Comparison of ENCODE assay signal across 6 cellular contexts in the genomic region with DNA sequence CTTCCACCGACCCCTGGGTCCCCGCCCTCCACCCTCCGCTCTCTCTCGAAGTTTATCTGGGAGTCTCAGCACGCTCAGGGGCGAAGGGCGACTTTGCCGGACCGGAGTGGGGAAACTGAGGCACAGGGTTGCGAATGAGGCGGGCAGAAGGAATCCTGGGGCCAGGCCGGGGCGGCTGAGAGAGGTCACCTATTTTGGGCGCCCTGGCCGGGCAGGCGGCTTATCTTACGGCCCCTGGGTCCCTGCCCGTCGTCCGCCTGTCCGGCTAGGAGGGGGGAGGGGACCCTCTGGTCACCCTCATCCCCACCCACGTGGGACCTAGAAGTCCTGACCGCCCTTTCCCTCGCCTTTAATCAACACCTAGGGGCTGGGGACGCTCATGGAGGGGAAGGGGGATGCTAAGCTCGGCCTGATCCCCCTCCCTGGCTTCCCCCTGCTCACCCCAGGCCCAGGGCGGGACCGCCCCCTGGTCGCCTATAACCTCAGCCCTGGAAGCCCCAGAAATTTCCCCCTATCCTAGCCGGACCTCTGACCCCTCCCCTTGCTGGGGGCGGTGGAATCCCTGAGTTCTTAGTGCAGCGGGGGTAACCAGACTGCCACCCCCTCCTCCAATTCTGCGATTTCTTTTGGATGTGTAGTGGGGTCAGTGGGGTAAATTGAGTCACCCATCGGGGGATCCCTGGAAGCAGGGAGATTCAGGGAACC. TPM values are rescaled to one million over a fixed set of nuclear protein-coding genes. Genes with fewer than 3 reads are reported as not detected.
DNase-seq lines count a peak whose midpoint lies in the region; ATAC-seq, FAIRE-seq and TF ChIP-seq lines count a peak whose summit lies in the region.

No MANE protein-coding gene starts in this region.

- H3K27me3 ChIP-seq in BLaER1 treated with 17β-estradiol and CSF1 and Interleukin-3, amounts not matched to agents 10 nM and 100 nM, result no peaks in the 10 kb centered on the region
- H3K27me3 ChIP-seq in OCI-LY1 (ENCODE audit: insufficient read depth, low read length), result no peaks in the 10 kb centered on the region
- H3K27me3 ChIP-seq in small intestine (ENCODE audit: control insufficient read depth in 2 of 2, insufficient read depth in 2 of 2, low read length in 2 of 2), result no peaks in the 10 kb centered on the region

- DNase-seq in erythroblast (lab: John Stamatoyannopoulos, UW) (peak; percentile 59 to 61), small intestine (peak; percentile 25), AG20443 (ENCODE audit: low spot score) (no peak)

- peaks cover 0 to 49% (median 5%) of the 10 kb centered on the region in 11 experiments; a peak in 9 of 22 replicates for H4K20me1 ChIP-seq in BLaER1 treated with 17β-estradiol and CSF1 and Interleukin-3, amounts not matched to agents 10 nM and 100 nM
- no peaks in the 10 kb centered on the region for H4K20me1 ChIP-seq in OCI-LY1 (ENCODE audit: insufficient read depth, low read length)

- H3K9ac ChIP-seq in BLaER1 treated with 17β-estradiol and CSF1 and Interleukin-3, amounts not matched to agents 10 nM and 100 nM, result peak overlapping the region; percentile 69 to 89 (median 84)
- peak overlapping the region; percentile 81 for H3K9ac ChIP-seq in OCI-LY1 (ENCODE audit: low read length)

- no peaks in the 10 kb centered on the region for H3K79me2 ChIP-seq in OCI-LY1 (ENCODE audit: insufficient read depth, low read length)

- H3K36me3 ChIP-seq in BLaER1 treated with 17β-estradiol and CSF1 and Interleukin-3, amounts not matched to agents 10 nM and 100 nM, result peaks cover 20 to 34% (median 27%) of the 10 kb centered on the region in 11 experiments
- peaks cover 26% of the 10 kb centered on the region; the same call in 1 of the 2 replicates for H3K36me3 ChIP-seq in OCI-LY1 (ENCODE audit: insufficient read depth, low read length)
- H3K36me3 ChIP-seq in small intestine (ENCODE audit: control insufficient read depth in 2 of 2, insufficient read depth in 2 of 2, low read length in 2 of 2), result peaks cover 0 to 2% of the 10 kb centered on the region in 2 donors

- H2AFZ ChIP-seq in OCI-LY1 (ENCODE audit: low read length), result no peak overlapping the region

- peak overlapping the region; percentile 72 to 98 (median 85) for H3K4me3 ChIP-seq in BLaER1 treated with 17β-estradiol and CSF1 and Interleukin-3, amounts not matched to agents 10 nM and 100 nM
- H3K4me3 ChIP-seq in OCI-LY1 (ENCODE audit: low read depth, low read length, poor library complexity, severe bottlenecking) (peak overlapping the region; percentile 89), small intestine (ENCODE audit: low read depth in 1 of 2, low read length in 2 of 2) (peak overlapping the region; percentile 65 to 78)

- H3F3A ChIP-seq in OCI-LY1 (ENCODE audit: insufficient read depth, low read length), result peaks cover 7% of the 10 kb centered on the region; the same call in 1 of the 2 replicates

- peak overlapping the region; percentile 91 to 100 (median 99) for H3K4me2 ChIP-seq in BLaER1 treated with 17β-estradiol and CSF1 and Interleukin-3, amounts not matched to agents 10 nM and 100 nM
- H3K4me2 ChIP-seq in OCI-LY1 (ENCODE audit: low read length), result peak overlapping the region; percentile 96

- no peaks in the 10 kb centered on the region for H3K9me3 ChIP-seq in BLaER1 treated with 17β-estradiol and CSF1 and Interleukin-3, amounts not matched to agents 10 nM and 100 nM (replicated peaks in 1 of 11)
- H3K9me3 ChIP-seq in OCI-LY1 (ENCODE audit: low read length) (no peaks in the 10 kb centered on the region), small intestine (ENCODE audit: control insufficient read depth, low read depth) (no peaks in the 10 kb centered on the region)

- H3K9me2 ChIP-seq in OCI-LY1 (ENCODE audit: low read depth, low read length), result no peaks in the 10 kb centered on the region

- TF ChIP-seq POLR2A in erythroblast (IDR thresholded peaks at IDR 0.05; ENCODE audit: low read length), result no peak

- no peak for TF ChIP-seq CTCF in OCI-LY1 (IDR thresholded peaks at IDR 0.05; ENCODE audit: low read length)

- 0 to 1% (median 0%) methylated on average over 30 to 34 of the region's 34 CpGs for WGBS in small intestine, 3 donors

- H3K27ac ChIP-seq in BLaER1 treated with 17β-estradiol and CSF1 and Interleukin-3, amounts not matched to agents 10 nM and 100 nM, result peak overlapping the region; percentile 56 to 82 (median 70)
- H3K27ac ChIP-seq in OCI-LY1 (ENCODE audit: low read depth, low read length, poor library complexity, severe bottlenecking) (peak overlapping the region; percentile 85), small intestine (ENCODE audit: low read depth in 1 of 2, low read length in 1 of 2) (peak overlapping the region; percentile 42 to 82)

- H3K4me1 ChIP-seq in BLaER1 treated with 17β-estradiol and CSF1 and Interleukin-3, amounts not matched to agents 10 nM and 100 nM, result peaks cover 36 to 53% (median 45%) of the 10 kb centered on the region in 10 experiments
- H3K4me1 ChIP-seq in OCI-LY1 (ENCODE audit: insufficient read depth, low read length, severe bottlenecking) (peaks cover 47% of the 10 kb centered on the region), small intestine (ENCODE audit: control insufficient read depth in 2 of 2, insufficient read depth in 1 of 2, low read depth in 1 of 2, low read length in 1 of 2) (peaks cover 0 to 1% of the 10 kb centered on the region in 2 donors)

- ATAC-seq in HG03039 (IDR thresholded peaks at IDR 0.05; ENCODE audit: unreplicated experiment), result no peak

- FAIRE-seq in small intestine (lab: Jason Lieb, UNC), result no peak

RNA-seq across cellular contexts. Expression of a gene that starts 0.6 kb away (rescaled TPM):
- 100 to 1,000 TPM in 1 of 3 donors, 10 to 100 TPM in 2; 42.1 to 141 (median 68.6) TPM for polyA plus RNA-seq in small intestine

RNA-seq across cellular contexts. Expression of a gene that starts 2.7 kb away (rescaled TPM):
- 100 to 1,000 TPM in 2 of 3 donors, 10 to 100 TPM in 1; 75.4 to 128 (median 103) TPM for polyA plus RNA-seq in small intestine

RNA-seq across cellular contexts. Expression of a gene that starts 19.6 kb away (rescaled TPM):
- 100 to 1,000 TPM in 1 of 3 donors, 10 to 100 TPM in 1, 1 to 10 TPM in 1; 9.5 to 552 (median 16.1) TPM for polyA plus RNA-seq in small intestine

RNA-seq across cellular contexts. Expression of a gene that starts 27.2 kb away (rescaled TPM):
- 10 to 100 TPM; 23.9 to 71.6 (median 55.0) TPM for polyA plus RNA-seq in small intestine

RNA-seq across cellular contexts. Expression of a gene that starts 32.5 kb away (rescaled TPM):
- polyA plus RNA-seq in small intestine, result 1 to 10 TPM; 2.5 to 3.5 (median 3.2) TPM
